ENCODE assay signal across 8 cellular contexts in the genomic region with DNA sequence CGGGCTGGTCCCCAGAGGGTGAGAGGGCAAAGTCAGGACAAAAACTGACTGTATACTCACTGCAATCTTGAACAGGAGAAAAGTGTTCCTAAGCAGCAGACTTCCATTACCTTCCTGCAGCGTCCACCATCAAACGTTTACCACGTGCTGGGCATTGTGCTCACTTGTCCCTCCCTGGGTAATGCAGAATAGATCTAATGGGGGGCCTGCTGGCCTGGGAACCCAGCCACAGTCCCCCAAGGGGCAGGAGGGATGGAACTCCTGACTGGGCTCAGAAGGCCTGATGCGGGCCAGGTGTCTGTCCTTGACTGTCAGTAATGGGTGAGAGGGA. TPM values are rescaled to one million over a fixed set of nuclear protein-coding genes. Genes with fewer than 3 reads are reported as not detected.
DNase-seq lines count a peak whose midpoint lies in the region; ATAC-seq and TF ChIP-seq lines count a peak whose summit lies in the region.

No MANE protein-coding gene starts in this region.

- no peaks in the 10 kb centered on the region for H3K36me3 ChIP-seq in CD8-positive, alpha-beta T cell (ENCODE audit: insufficient read depth, low read length)
- no peaks in the 10 kb centered on the region for H3K36me3 ChIP-seq in KMS-11 (ENCODE audit: insufficient read depth)
- no peaks in the 10 kb centered on the region for H3K36me3 ChIP-seq in neuron (ENCODE audit: insufficient read depth, low read length)

- intact Hi-C loops in CD8-positive, alpha-beta T cell (cut with DNase I, micrococcal nuclease) = loop anchor here (1.0 to 5.0 kb wide), 3 partner anchors 97 to 734 kb away; no protein-coding TSS in a partner anchor

- no peaks in the 10 kb centered on the region for H3K9me3 Mint-ChIP-seq in CD8-positive, alpha-beta T cell

- peaks cover 9% of the 10 kb centered on the region; the same call in 1 of the 2 replicates for H3K79me2 ChIP-seq in KMS-11 (ENCODE audit: insufficient read depth, low read depth)

- peak overlapping the region; percentile 98 for H3K4me3 Mint-ChIP-seq in CD8-positive, alpha-beta T cell

- peak overlapping the region; percentile 100 for H3K27ac Mint-ChIP-seq in CD8-positive, alpha-beta T cell

- H3K27ac ChIP-seq in CD8-positive, alpha-beta T cell (ENCODE audit: low read depth, low read length) = peak overlapping the region; percentile 97
- H3K27ac ChIP-seq in KMS-11 = peak overlapping the region; percentile 82; the same call in 1 of the 2 replicates
- H3K27ac ChIP-seq in coronary artery = peak overlapping the region; percentile 6 to 90

- peak overlapping the region; percentile 60 for H3K4me2 ChIP-seq in KMS-11

- peaks cover 3% of the 10 kb centered on the region for H3K36me3 Mint-ChIP-seq in CD8-positive, alpha-beta T cell

- H3K9me3 ChIP-seq in CD8-positive, alpha-beta T cell (ENCODE audit: low read length) = no peaks in the 10 kb centered on the region
- no peaks in the 10 kb centered on the region for H3K9me3 ChIP-seq in neuron (ENCODE audit: low read length)

- no peaks in the 10 kb centered on the region for H3K27me3 ChIP-seq in CD8-positive, alpha-beta T cell (ENCODE audit: insufficient read depth, low read length)
- H3K27me3 ChIP-seq in KMS-11 (ENCODE audit: insufficient read depth, low read depth) = no peaks in the 10 kb centered on the region
- H3K27me3 ChIP-seq in neuron (ENCODE audit: insufficient read depth, low read length) = no peaks in the 10 kb centered on the region

- POLR2A ChIA-PET in CD8-positive, alpha-beta T cell (lab: Charles Lee) = interaction anchor here (1.6 kb wide), 1 partner anchor 734 kb away, joined by 4 read pairs; no protein-coding TSS in a partner anchor

- TF ChIP-seq CTCF in CD8-positive, alpha-beta T cell (IDR thresholded peaks at IDR 0.05) = no peak
- TF ChIP-seq CTCF in KMS-11 (conservative IDR thresholded peaks at IDR 0.05; ENCODE audit: low read depth, low read length) (0 out of 2 replicates have a peak, but pooled peaks have one; percentile 38), coronary artery (IDR thresholded peaks at IDR 0.05) (no peak)

- H3K9ac ChIP-seq in KMS-11 = peak overlapping the region; percentile 83; the same call in 1 of the 2 replicates

- no peak for ATAC-seq in CD8-positive, alpha-beta T cell
- no peak for ATAC-seq in GM19328 (IDR thresholded peaks at IDR 0.05; ENCODE audit: unreplicated experiment)

- peaks cover 17% of the 10 kb centered on the region for H3K4me1 ChIP-seq in CD8-positive, alpha-beta T cell (ENCODE audit: insufficient read depth, low read length)
- peaks cover 13% of the 10 kb centered on the region for H3K4me1 ChIP-seq in KMS-11 (ENCODE audit: low read depth, poor library complexity, severe bottlenecking)
- peaks cover 11% of the 10 kb centered on the region for H3K4me1 ChIP-seq in neuron (ENCODE audit: insufficient read depth, low read length)

- CTCF ChIA-PET in CD8-positive, alpha-beta T cell (lab: Charles Lee) = interaction anchor here (1.2 to 1.4 kb wide), 2 partner anchors 9 to 76 kb away, joined by 3 to 4 read pairs; no protein-coding TSS in a partner anchor

- peak in 1 of 7 experiments; percentile 1 for DNase-seq in CD8-positive, alpha-beta T cell
- no peak for DNase-seq in coronary artery (ENCODE audit: low spot score)
- no peak for DNase-seq in NOMO-1 (lab: John Stamatoyannopoulos, UW; ENCODE audit: unreplicated experiment in 2 of 2)
- no peak for DNase-seq in activated CD4-positive, alpha-beta T cell treated with anti-CD3 and anti-CD28 coated beads, Interleukin-2, amount 50 U/mL, for 4 hours
- no peak for DNase-seq in stimulated activated CD4-positive, alpha-beta T cell treated with anti-CD3 and anti-CD28 coated beads, Interleukin-15, amount 100 ng/mL, for 24 hours

- peak overlapping the region; percentile 83 for H3K4me3 ChIP-seq in CD8-positive, alpha-beta T cell (ENCODE audit: low read depth, low read length)
- no peak overlapping the region for H3K4me3 ChIP-seq in KMS-11 (IDR thresholded peaks at IDR 0.05; ENCODE audit: insufficient read depth, low read depth, low read length)
- peak overlapping the region; percentile 70 for H3K4me3 ChIP-seq in coronary artery
- peak overlapping the region; percentile 57 for H3K4me3 ChIP-seq in neuron (ENCODE audit: low read length)

- H2AFZ ChIP-seq in KMS-11 (ENCODE audit: low read depth) = peak overlapping the region; percentile 86
- H2AFZ ChIP-seq in neuron (ENCODE audit: low read depth, low read length) = no peak overlapping the region

- H3K4me1 Mint-ChIP-seq in CD8-positive, alpha-beta T cell (ENCODE audit: low read depth) = peaks cover 26% of the 10 kb centered on the region

- no peaks in the 10 kb centered on the region for H4K20me1 ChIP-seq in KMS-11 (ENCODE audit: insufficient read depth)

- H3K27me3 Mint-ChIP-seq in CD8-positive, alpha-beta T cell (ENCODE audit: low read depth) = no peaks in the 10 kb centered on the region

RNA-seq across cellular contexts. Expression of gene FAM156A, which starts 37.6 kb away (rescaled TPM):
- total RNA-seq in CD8-positive, alpha-beta T cell = 10 to 100 TPM in 1 of 2 experiments, 1 to 10 TPM in 1; 9.7 to 11.4 TPM

RNA-seq across cellular contexts. Expression of gene GPR173, which starts 52.6 kb away (rescaled TPM):
- under 1 TPM; 0.05 to 0.08 TPM for total RNA-seq in CD8-positive, alpha-beta T cell
